10 cellular contexts compared by ENCODE assay signal in genomic region chr6:143962644-143962929, GRCh38. TPM values are rescaled to one million over a fixed set of nuclear protein-coding genes. Genes with fewer than 3 reads are reported as not detected.
DNase-seq lines count a peak whose midpoint lies in the region; ATAC-seq, FAIRE-seq and TF ChIP-seq lines count a peak whose summit lies in the region.
"Had no signal": no experiment of that assay in that cellular context is flagged by ENCODE, and none has a peak within 500 bp of the region (broad histone marks: within the 10 kb centered on the region; RNA-seq: fewer than 3 reads in every experiment).

No MANE protein-coding gene starts in this region.

- H2BK12ac ChIP-seq in H1 (ENCODE audit: low read depth, low read length): no peak overlapping the region

- ATAC-seq in GM21717 (IDR thresholded peaks at IDR 0.05; ENCODE audit: unreplicated experiment): no peak

- no peaks in the 10 kb centered on the region for H3K9me3 ChIP-seq in H1 (ENCODE audit: insufficient read depth in 2 of 2, low read depth in 1 of 2, low read length in 1 of 2)
- H3K9me3 ChIP-seq in tibial artery: no peaks in the 10 kb centered on the region
- H3K9me3 ChIP-seq: stomach had no signal

- no peak overlapping the region for H3K56ac ChIP-seq in H1 (replicated peaks; ENCODE audit: insufficient read length, low read depth, low read length)

- in situ Hi-C loops in ACHN (cut with HindIII; ENCODE audit: low pct_ligation_motif_present, low pct_unique_long_range_greater_than_20kb, low sequenced_read_pairs): no loop called here

- WGBS in H1 (ENCODE audit: extremely low coverage in 1 of 2, insufficient coverage in 1 of 2, insufficient read length in 1 of 2, insufficient replicate concordance in 2 of 2, low coverage in 1 of 2, low lambda C conversion rate in 2 of 2, missing lambda C conversion rate in 1 of 2), 2 experiments: 15% methylated on average over 3 of the region's 3 CpGs; no CpG with 5 or more reads in 1 of the 2 experiments

- H2BK5ac ChIP-seq in H1 (ENCODE audit: low read depth, low read length): no peak overlapping the region

- no peak for FAIRE-seq in H1 (lab: Jason Lieb, UNC)

- no peak overlapping the region for H3K4ac ChIP-seq in H1 (replicated peaks; ENCODE audit: insufficient read length, low read depth, low read length)

- no peaks in the 10 kb centered on the region for H3K36me3 ChIP-seq in H1 (ENCODE audit: control insufficient read depth in 2 of 4, insufficient read depth in 4 of 4, low read length in 3 of 4)
- peaks cover 0 to 24% (median 11%) of the 10 kb centered on the region in 3 donors for H3K36me3 ChIP-seq in tibial artery

- H2BK15ac ChIP-seq in H1 (ENCODE audit: low read length): no peak overlapping the region

- H3K23ac ChIP-seq in H1 (ENCODE audit: insufficient read length): no peak overlapping the region

- POLR2A ChIA-PET in H1 (lab: Charles Lee; ENCODE audit: partially characterized antibody): interaction anchor here (0.7 to 3.7 kb wide), 2 partner anchors 10 to 19 kb away, joined by 3 to 19 read pairs; no protein-coding TSS in a partner anchor

- H3K4me1 ChIP-seq in H1 (replicated peaks in 1 of 4; ENCODE audit: control insufficient read depth in 3 of 4, insufficient read depth in 4 of 4, low read length in 3 of 4) (peaks cover 21 to 69% (median 46%) of the 10 kb centered on the region in 4 experiments), tibial artery (peaks cover 0 to 3% (median 0%) of the 10 kb centered on the region in 4 donors)

- H3K79me2 ChIP-seq in H1 (ENCODE audit: control insufficient read depth in 1 of 2, insufficient read depth in 2 of 2, low read length in 2 of 2): no peaks in the 10 kb centered on the region

- H4K8ac ChIP-seq in H1 (ENCODE audit: extremely low read depth, insufficient read depth, low read length): no peak overlapping the region

- H3K18ac ChIP-seq in H1 (ENCODE audit: extremely low read depth, low read length): no peak overlapping the region

- H2BK120ac ChIP-seq in H1 (replicated peaks; ENCODE audit: low read depth, low read length): no peak overlapping the region

- H3K79me1 ChIP-seq in H1 (ENCODE audit: low read depth, low read length): no peaks in the 10 kb centered on the region

- H3K4me3 ChIP-seq in H1 (ENCODE audit: extremely low read depth in 1 of 4, insufficient read depth in 2 of 4, low read depth in 3 of 4, low read length in 4 of 4) (peak overlapping the region in 1 of 4 experiments; percentile 33; a peak in 3 of 8 replicates), tibial artery (no peak overlapping the region)
- H3K4me3 ChIP-seq: lung, stomach had no signal

- peaks cover 3% of the 10 kb centered on the region; the same call in 1 of the 2 replicates for H3K23me2 ChIP-seq in H1 (ENCODE audit: low read depth, low read length)

- no peak overlapping the region for H2BK20ac ChIP-seq in H1 (ENCODE audit: low read length)

- no peak overlapping the region for H2AK5ac ChIP-seq in H1 (ENCODE audit: low read depth, low read length)

- TF ChIP-seq CTCF in AG09319 (IDR thresholded peaks at IDR 0.05; ENCODE audit: low read depth, low read length) (peak; percentile 60), H1 (IDR thresholded peaks at IDR 0.05; ENCODE audit: control extremely low read depth in 1 of 3, insufficient read depth in 1 of 3, low read depth in 1 of 3, low read length in 3 of 3) (peak in 2 of 3 experiments; percentile 41 to 49; a peak in 3 of 4 replicates), tibial artery (IDR thresholded peaks at IDR 0.05) (peak in 1 of 2 experiments; percentile 11)

- H3K27ac ChIP-seq in H1 (ENCODE audit: low read depth, low read length): no peak overlapping the region
- H3K27ac ChIP-seq in tibial artery: no peak overlapping the region

- peaks cover 69 to 98% (median 89%) of the 10 kb centered on the region in 4 experiments for H3K27me3 ChIP-seq in H1 (replicated peaks in 1 of 4; ENCODE audit: control insufficient read depth in 3 of 4, extremely low read depth in 1 of 4, insufficient read depth in 3 of 4, low read length in 3 of 4)
- H3K27me3 ChIP-seq in tibial artery: no peaks in the 10 kb centered on the region
- H3K27me3 ChIP-seq: stomach had no signal

- no peak overlapping the region for H2AFZ ChIP-seq in H1 (ENCODE audit: low read length)

- H4K5ac ChIP-seq in H1 (ENCODE audit: insufficient read length, low read depth, low read length): no peak overlapping the region

- intact Hi-C loops in tibial artery (cut with DNase I; ENCODE audit: low total_unique reads): no loop called here

- peaks cover 8 to 9% of the 10 kb centered on the region in 2 experiments for H4K20me1 ChIP-seq in H1 (replicated peaks in 1 of 2; ENCODE audit: control insufficient read depth in 1 of 2, insufficient read depth in 2 of 2, low read length in 2 of 2)

- no peak overlapping the region for H3K14ac ChIP-seq in H1 (ENCODE audit: insufficient read length)

- CTCF ChIA-PET in H1 (lab: Charles Lee; ENCODE audit: partially characterized antibody): interaction anchor here (0.6 to 18.3 kb wide), 14 partner anchors 8 to 531 kb away, joined by 3 to 591 read pairs (median 5); no protein-coding TSS in a partner anchor

- peak overlapping the region in 1 of 2 experiments; percentile 26; a peak in 2 of 4 replicates for H3K4me2 ChIP-seq in H1 (ENCODE audit: insufficient read depth in 1 of 2, low read depth in 2 of 2, low read length in 2 of 2)

- no peak overlapping the region for H3K9ac ChIP-seq in H1 (replicated peaks in 1 of 4; ENCODE audit: extremely low read depth in 1 of 4, low read depth in 3 of 4, low read length in 3 of 4)

- peak in 1 of 2 experiments; percentile 43; a peak in 2 of 4 replicates for TF ChIP-seq RAD21 in H1 (IDR thresholded peaks at IDR 0.05 in 1 of 2, conservative IDR thresholded peaks at IDR 0.05 in 1 of 2; ENCODE audit: low read depth in 2 of 2, low read length in 2 of 2)

- no peak for TF ChIP-seq EP300 in H1 (IDR thresholded peaks at IDR 0.05; ENCODE audit: borderline replicate concordance in 1 of 2, low read depth in 2 of 2, low read length in 2 of 2)

- no peak overlapping the region for H4K91ac ChIP-seq in H1 (replicated peaks; ENCODE audit: insufficient read length, low read length)

- peak; percentile 63 for DNase-seq in AG09319 (ENCODE audit: extremely low read depth, low read depth)
- DNase-seq in NCI-H526 (lab: John Stamatoyannopoulos, UW): peak; percentile 53 to 55
- DNase-seq in H1 (ENCODE audit: low read depth in 1 of 2, low spot score in 2 of 2): no peak
- DNase-seq in medulla oblongata (ENCODE audit: extremely low spot score): peak; percentile 55
- DNase-seq in D341Med (ENCODE audit: low spot score): no peak
- no peak for DNase-seq in tibial artery
- no peak for DNase-seq in ACHN
- DNase-seq: stomach had no signal

- TF ChIP-seq POLR2A in H1 (IDR thresholded peaks at IDR 0.05; ENCODE audit: control extremely low read depth in 1 of 2, low read depth in 2 of 2, low read length in 2 of 2): no peak

TF ChIP-seq in H1, 55 proteins besides CTCF, POLR2A, EP300 and RAD21:
- TF ChIP-seq TCF12 (IDR thresholded peaks at IDR 0.05; ENCODE audit: low read depth, low read length): 0 out of 2 replicates have a peak, but pooled peaks have one; percentile 56
- TF ChIP-seq CHD2 (IDR thresholded peaks at IDR 0.05; ENCODE audit: low read length): no peak

RNA-seq across cellular contexts. Expression of gene PLAGL1, which starts 45.5 kb away (rescaled TPM):
- 1.1 and 2.2 TPM in 2 replicates for total RNA-seq in H1 (2021; fragmentation: NEBNext Ultra II Directional; extraction: Animal tissue kit (Norgen Biotek cat#: 25700))
- 0.94 and 1.2 TPM in 2 replicates for polyA plus RNA-seq in H1 (2011; rRNA removed)
- polyA plus RNA-seq in H1 (2011; cell fraction: cytosol; rRNA removed): 0.81 TPM
- 4.0 TPM for polyA plus RNA-seq in H1 (2011; cell fraction: nucleus; rRNA removed)
- polyA plus RNA-seq in H1 (2012, experiment 1 of 2): 0.82 to 2.1 TPM (median 1.5 TPM) in 4 replicates
- 0.17 TPM for polyA plus RNA-seq in H1 (2012, experiment 2 of 2)
- 0.89 TPM for polyA plus RNA-seq in H1 (2013, experiment 1 of 2)
- polyA plus RNA-seq in H1 (2013, experiment 2 of 2): 0.81 TPM
- 1.9 and 3.1 TPM in 2 replicates for polyA minus RNA-seq in H1 (2011; rRNA and poly(A)+ RNA removed)
- 0.51 TPM for polyA minus RNA-seq in H1 (2011; cell fraction: cytosol; rRNA and poly(A)+ RNA removed)
- 2.9 TPM for polyA minus RNA-seq in H1 (2011; cell fraction: nucleus; rRNA and poly(A)+ RNA removed)

Comparison
In these comparisons a context has a peak if more than half of its experiments do, and no peak if none do; other contexts are left out.
1. DNase-seq: peak in AG09319 (single experiment), NCI-H526 (2 of 2) and medulla oblongata (single experiment); none in H1 (0 of 2), D341Med (single experiment), tibial artery (0 of 2) and ACHN (single experiment).